8 cellular contexts compared by ENCODE assay signal in genomic region chr11:67584205-67584880, GRCh38. TPM values are rescaled to one million over a fixed set of nuclear protein-coding genes. Genes with fewer than 3 reads are reported as not detected.
DNase-seq lines count a peak whose midpoint lies in the region; FAIRE-seq and TF ChIP-seq lines count a peak whose summit lies in the region.

No MANE protein-coding gene starts in this region.

- H3K4me3 ChIP-seq in breast epithelium (peak overlapping the region; percentile 69 to 99 (median 78)), iPS-18c (ENCODE audit: insufficient read depth, low read depth, low read length) (peak overlapping the region; percentile 86), sigmoid colon (peak overlapping the region; percentile 74 to 96 (median 80))

- no peak for FAIRE-seq in D721Med (lab: Jason Lieb, UNC)

- H3K36me3 ChIP-seq in breast epithelium (no peaks in the 10 kb centered on the region), sigmoid colon (peaks cover 4 to 40% (median 17%) of the 10 kb centered on the region in 4 donors)

- POLR2A ChIA-PET in HEK293T (lab: Yijun Ruan, JAX) = interaction anchor here (1.0 to 2.7 kb wide), 3 partner anchors 8 to 19 kb away, joined by 3 to 14 read pairs (median 4); no protein-coding TSS in a partner anchor

- WGBS in sigmoid colon, 2 donors = 11 to 18% methylated on average over 33 of the region's 33 CpGs

- TF ChIP-seq EP300 in sigmoid colon (IDR thresholded peaks at IDR 0.05) = no peak

- TF ChIP-seq CTCF in breast epithelium (IDR thresholded peaks at IDR 0.05) = no peak
- TF ChIP-seq CTCF in sigmoid colon (IDR thresholded peaks at IDR 0.05) = no peak
- TF ChIP-seq CTCF in D721Med (IDR thresholded peaks at IDR 0.05; ENCODE audit: insufficient read depth, missing control alignments) = no peak

- DNase-seq in C1 segment of cervical spinal cord (lab: John Stamatoyannopoulos, UW) (peak in 10 of 14 donors; percentile 36 to 75 (median 50)), HEK293T (ENCODE audit: extremely low spot score) (peak; percentile 28), SK-N-DZ (ENCODE audit: low spot score) (peak; percentile 66), breast epithelium (ENCODE audit: low spot score in 2 of 2) (peak; percentile 83 to 84), sigmoid colon (peak; percentile 94), D721Med (ENCODE audit: insufficient read length, low spot score) (no peak), HK-2 (ENCODE audit: unreplicated experiment) (no peak)

- CTCF ChIA-PET in HEK293T (lab: Yijun Ruan, JAX) = interaction anchor here (0.5 kb wide), 1 partner anchor 8 kb away, joined by 3 read pairs; no protein-coding TSS in a partner anchor

- TF ChIP-seq POLR2A in breast epithelium (IDR thresholded peaks at IDR 0.05) (no peak), sigmoid colon (IDR thresholded peaks at IDR 0.05) (peak in 1 of 2 donors; percentile 20)

- H3K27ac ChIP-seq in breast epithelium (peak overlapping the region; percentile 98 to 100), sigmoid colon (peak overlapping the region; percentile 95 to 99 (median 97))

- H3K4me1 ChIP-seq in breast epithelium = peaks cover 3 to 5% of the 10 kb centered on the region in 2 donors
- peaks cover 0 to 25% (median 16%) of the 10 kb centered on the region in 4 donors for H3K4me1 ChIP-seq in sigmoid colon

- intact Hi-C loops in breast epithelium (cut with DNase I; ENCODE audit: low total_unique reads) = no loop called here
- intact Hi-C loops in sigmoid colon (cut with DNase I) = loop anchor here (1.0 to 5.0 kb wide), 3 partner anchors 22 to 77 kb away; partner anchors contain the start of genes CDK2AP2, NDUFV1, NUDT8 and PITPNM1

- H3K9me3 ChIP-seq in breast epithelium (no peaks in the 10 kb centered on the region), iPS-18c (ENCODE audit: control insufficient read depth, insufficient read depth, low read length) (no peaks in the 10 kb centered on the region), sigmoid colon (no peaks in the 10 kb centered on the region)

- no peaks in the 10 kb centered on the region for H3K27me3 ChIP-seq in breast epithelium
- H3K27me3 ChIP-seq in sigmoid colon = no peaks in the 10 kb centered on the region

TF ChIP-seq in HEK293T, 16 proteins besides CTCF, POLR2A, EP300 and RAD21:
- TF ChIP-seq HDGF (IDR thresholded peaks at IDR 0.05; ENCODE audit: borderline replicate concordance) (no peak), L3MBTL2 (conservative IDR thresholded peaks at IDR 0.05) (peak; percentile 87), ARNT (IDR thresholded peaks at IDR 0.05) (no peak), LEF1 (IDR thresholded peaks at IDR 0.05; ENCODE audit: borderline replicate concordance) (no peak), PKNOX1 (IDR thresholded peaks at IDR 0.05) (no peak), FOXK2 (IDR thresholded peaks at IDR 0.05) (no peak), SP1 (IDR thresholded peaks at IDR 0.05) (no peak), ELF4 (IDR thresholded peaks at IDR 0.05) (no peak)

RNA-seq across cellular contexts. Expression of gene GSTP1, which starts 0.7 kb away (rescaled TPM):
- 770 and 836 TPM in 2 replicates for polyA plus RNA-seq in SK-N-DZ (2014; cell fraction: cytosol; rRNA removed)
- polyA plus RNA-seq in SK-N-DZ (2014; cell fraction: nucleus; rRNA removed) = 584 and 761 TPM in 2 replicates
- 1,000 to 10,000 TPM in 2 of 3 donors, 100 to 1,000 TPM in 1; 552 to 1,029 (median 1,013) TPM for total RNA-seq in breast epithelium
- 100 to 1,000 TPM; 349 to 702 (median 499) TPM for total RNA-seq in sigmoid colon
- 100 to 1,000 TPM; 451 to 717 (median 599) TPM for polyA plus RNA-seq in sigmoid colon

RNA-seq across cellular contexts. Expression of gene NDUFV1, which starts 22.4 kb away (rescaled TPM):
- polyA plus RNA-seq in SK-N-DZ (2014; cell fraction: cytosol; rRNA removed) = 395 and 424 TPM in 2 replicates
- 612 and 857 TPM in 2 replicates for polyA plus RNA-seq in SK-N-DZ (2014; cell fraction: nucleus; rRNA removed)
- total RNA-seq in breast epithelium = 100 to 1,000 TPM; 159 to 222 (median 186) TPM
- total RNA-seq in sigmoid colon = 100 to 1,000 TPM; 152 to 286 (median 203) TPM
- polyA plus RNA-seq in sigmoid colon = 100 to 1,000 TPM; 169 to 268 (median 254) TPM

RNA-seq across cellular contexts. Expression of gene NUDT8, which starts 45.4 kb away (rescaled TPM):
- polyA plus RNA-seq in SK-N-DZ (2014; cell fraction: cytosol; rRNA removed) = 0.53 and 3.9 TPM in 2 replicates
- 7.1 and 8.2 TPM in 2 replicates for polyA plus RNA-seq in SK-N-DZ (2014; cell fraction: nucleus; rRNA removed)
- total RNA-seq in breast epithelium = 10 to 100 TPM in 2 of 3 donors, 1 to 10 TPM in 1; 9.7 to 15.1 (median 12.0) TPM
- total RNA-seq in sigmoid colon = 10 to 100 TPM in 1 of 4 donors, 1 to 10 TPM in 3; 3.6 to 10.9 (median 7.0) TPM
- polyA plus RNA-seq in sigmoid colon = 10 to 100 TPM; 29.6 to 63.1 (median 51.1) TPM

RNA-seq across cellular contexts. Expression of gene TBX10, which starts 55.2 kb away (rescaled TPM):
- polyA plus RNA-seq in SK-N-DZ (2014; cell fraction: cytosol; rRNA removed) = not detected in 2 replicates
- polyA plus RNA-seq in SK-N-DZ (2014; cell fraction: nucleus; rRNA removed) = not detected in 2 replicates
- total RNA-seq in breast epithelium (not detected), sigmoid colon (not detected)
- 100 to 1,000 TPM in 1 of 3 donors, 10 to 100 TPM in 2; 15.8 to 109 (median 60.6) TPM for polyA plus RNA-seq in sigmoid colon

Comparison
In these comparisons a context has a peak if more than half of its experiments do, and no peak if none do; other contexts are left out.
1. DNase-seq: peak in C1 segment of cervical spinal cord (10 of 14), HEK293T (single experiment), SK-N-DZ (single experiment), breast epithelium (2 of 2) and sigmoid colon (single experiment); none in D721Med (single experiment) and HK-2 (single experiment).
2. Peak in every context shown above with its lines, with median percentiles within 50 percentile points of each other: H3K4me3 ChIP-seq.